In the genomic region with DNA sequence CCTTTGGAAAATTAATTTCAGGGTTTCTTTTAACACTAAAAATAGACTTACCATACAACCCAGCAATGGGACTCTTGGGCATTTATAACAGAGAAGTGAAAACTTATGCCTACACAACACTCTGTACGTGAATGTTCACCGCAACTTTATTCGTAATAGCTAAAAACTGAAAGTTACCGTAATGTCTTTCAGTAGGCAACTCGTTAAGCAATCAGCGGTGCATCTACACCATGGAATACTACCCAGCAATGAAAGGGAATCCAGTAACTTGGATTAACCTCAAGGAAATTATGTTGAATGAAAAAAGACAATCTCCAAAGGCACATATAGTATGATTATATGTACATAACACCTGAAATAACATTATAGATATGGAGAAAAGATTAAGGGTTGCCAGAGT, we compare ENCODE assay signal across 1 cellular context.
A peak's percentile ranks its signal among the peaks of the same experiment; 100 is the strongest.
TF ChIP-seq lines count a peak whose summit lies in the region.

No MANE protein-coding gene starts in this region.

TF ChIP-seq in K562, 482 proteins besides CTCF, POLR2A, EP300 and RAD21:
- TF ChIP-seq, protein P1, sequence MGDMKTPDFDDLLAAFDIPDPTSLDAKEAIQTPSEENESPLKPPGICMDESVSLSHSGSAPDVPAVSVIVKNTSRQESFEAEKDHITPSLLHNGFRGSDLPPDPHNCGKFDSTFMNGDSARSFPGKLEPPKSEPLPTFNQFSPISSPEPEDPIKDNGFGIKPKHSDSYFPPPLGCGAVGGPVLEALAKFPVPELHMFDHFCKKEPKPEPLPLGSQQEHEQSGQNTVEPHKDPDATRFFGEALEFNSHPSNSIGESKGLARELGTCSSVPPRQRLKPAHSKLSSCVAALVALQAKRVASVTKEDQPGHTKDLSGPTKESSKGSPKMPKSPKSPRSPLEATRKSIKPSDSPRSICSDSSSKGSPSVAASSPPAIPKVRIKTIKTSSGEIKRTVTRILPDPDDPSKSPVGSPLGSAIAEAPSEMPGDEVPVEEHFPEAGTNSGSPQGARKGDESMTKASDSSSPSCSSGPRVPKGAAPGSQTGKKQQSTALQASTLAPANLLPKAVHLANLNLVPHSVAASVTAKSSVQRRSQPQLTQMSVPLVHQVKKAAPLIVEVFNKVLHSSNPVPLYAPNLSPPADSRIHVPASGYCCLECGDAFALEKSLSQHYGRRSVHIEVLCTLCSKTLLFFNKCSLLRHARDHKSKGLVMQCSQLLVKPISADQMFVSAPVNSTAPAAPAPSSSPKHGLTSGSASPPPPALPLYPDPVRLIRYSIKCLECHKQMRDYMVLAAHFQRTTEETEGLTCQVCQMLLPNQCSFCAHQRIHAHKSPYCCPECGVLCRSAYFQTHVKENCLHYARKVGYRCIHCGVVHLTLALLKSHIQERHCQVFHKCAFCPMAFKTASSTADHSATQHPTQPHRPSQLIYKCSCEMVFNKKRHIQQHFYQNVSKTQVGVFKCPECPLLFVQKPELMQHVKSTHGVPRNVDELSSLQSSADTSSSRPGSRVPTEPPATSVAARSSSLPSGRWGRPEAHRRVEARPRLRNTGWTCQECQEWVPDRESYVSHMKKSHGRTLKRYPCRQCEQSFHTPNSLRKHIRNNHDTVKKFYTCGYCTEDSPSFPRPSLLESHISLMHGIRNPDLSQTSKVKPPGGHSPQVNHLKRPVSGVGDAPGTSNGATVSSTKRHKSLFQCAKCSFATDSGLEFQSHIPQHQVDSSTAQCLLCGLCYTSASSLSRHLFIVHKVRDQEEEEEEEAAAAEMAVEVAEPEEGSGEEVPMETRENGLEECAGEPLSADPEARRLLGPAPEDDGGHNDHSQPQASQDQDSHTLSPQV (IDR thresholded peaks at IDR 0.05): no peak
- no peak for TF ChIP-seq ESRRA (IDR thresholded peaks at IDR 0.05; ENCODE audit: borderline replicate concordance, low read depth)
- TF ChIP-seq DDX20 (tag; IDR thresholded peaks at IDR 0.05; ENCODE audit: low read depth): no peak
- no peak for TF ChIP-seq MEF2A (IDR thresholded peaks at IDR 0.05; ENCODE audit: control insufficient read depth, low read depth, low read length)
- no peak for TF ChIP-seq TFAM (CRISPR knock-in tag; conservative IDR thresholded peaks at IDR 0.05)
- TF ChIP-seq, protein P2, sequence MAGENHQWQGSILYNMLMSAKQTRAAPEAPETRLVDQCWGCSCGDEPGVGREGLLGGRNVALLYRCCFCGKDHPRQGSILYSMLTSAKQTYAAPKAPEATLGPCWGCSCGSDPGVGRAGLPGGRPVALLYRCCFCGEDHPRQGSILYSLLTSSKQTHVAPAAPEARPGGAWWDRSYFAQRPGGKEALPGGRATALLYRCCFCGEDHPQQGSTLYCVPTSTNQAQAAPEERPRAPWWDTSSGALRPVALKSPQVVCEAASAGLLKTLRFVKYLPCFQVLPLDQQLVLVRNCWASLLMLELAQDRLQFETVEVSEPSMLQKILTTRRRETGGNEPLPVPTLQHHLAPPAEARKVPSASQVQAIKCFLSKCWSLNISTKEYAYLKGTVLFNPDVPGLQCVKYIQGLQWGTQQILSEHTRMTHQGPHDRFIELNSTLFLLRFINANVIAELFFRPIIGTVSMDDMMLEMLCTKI (IDR thresholded peaks at IDR 0.05; ENCODE audit: partially characterized antibody): no peak
- TF ChIP-seq, protein P3, sequence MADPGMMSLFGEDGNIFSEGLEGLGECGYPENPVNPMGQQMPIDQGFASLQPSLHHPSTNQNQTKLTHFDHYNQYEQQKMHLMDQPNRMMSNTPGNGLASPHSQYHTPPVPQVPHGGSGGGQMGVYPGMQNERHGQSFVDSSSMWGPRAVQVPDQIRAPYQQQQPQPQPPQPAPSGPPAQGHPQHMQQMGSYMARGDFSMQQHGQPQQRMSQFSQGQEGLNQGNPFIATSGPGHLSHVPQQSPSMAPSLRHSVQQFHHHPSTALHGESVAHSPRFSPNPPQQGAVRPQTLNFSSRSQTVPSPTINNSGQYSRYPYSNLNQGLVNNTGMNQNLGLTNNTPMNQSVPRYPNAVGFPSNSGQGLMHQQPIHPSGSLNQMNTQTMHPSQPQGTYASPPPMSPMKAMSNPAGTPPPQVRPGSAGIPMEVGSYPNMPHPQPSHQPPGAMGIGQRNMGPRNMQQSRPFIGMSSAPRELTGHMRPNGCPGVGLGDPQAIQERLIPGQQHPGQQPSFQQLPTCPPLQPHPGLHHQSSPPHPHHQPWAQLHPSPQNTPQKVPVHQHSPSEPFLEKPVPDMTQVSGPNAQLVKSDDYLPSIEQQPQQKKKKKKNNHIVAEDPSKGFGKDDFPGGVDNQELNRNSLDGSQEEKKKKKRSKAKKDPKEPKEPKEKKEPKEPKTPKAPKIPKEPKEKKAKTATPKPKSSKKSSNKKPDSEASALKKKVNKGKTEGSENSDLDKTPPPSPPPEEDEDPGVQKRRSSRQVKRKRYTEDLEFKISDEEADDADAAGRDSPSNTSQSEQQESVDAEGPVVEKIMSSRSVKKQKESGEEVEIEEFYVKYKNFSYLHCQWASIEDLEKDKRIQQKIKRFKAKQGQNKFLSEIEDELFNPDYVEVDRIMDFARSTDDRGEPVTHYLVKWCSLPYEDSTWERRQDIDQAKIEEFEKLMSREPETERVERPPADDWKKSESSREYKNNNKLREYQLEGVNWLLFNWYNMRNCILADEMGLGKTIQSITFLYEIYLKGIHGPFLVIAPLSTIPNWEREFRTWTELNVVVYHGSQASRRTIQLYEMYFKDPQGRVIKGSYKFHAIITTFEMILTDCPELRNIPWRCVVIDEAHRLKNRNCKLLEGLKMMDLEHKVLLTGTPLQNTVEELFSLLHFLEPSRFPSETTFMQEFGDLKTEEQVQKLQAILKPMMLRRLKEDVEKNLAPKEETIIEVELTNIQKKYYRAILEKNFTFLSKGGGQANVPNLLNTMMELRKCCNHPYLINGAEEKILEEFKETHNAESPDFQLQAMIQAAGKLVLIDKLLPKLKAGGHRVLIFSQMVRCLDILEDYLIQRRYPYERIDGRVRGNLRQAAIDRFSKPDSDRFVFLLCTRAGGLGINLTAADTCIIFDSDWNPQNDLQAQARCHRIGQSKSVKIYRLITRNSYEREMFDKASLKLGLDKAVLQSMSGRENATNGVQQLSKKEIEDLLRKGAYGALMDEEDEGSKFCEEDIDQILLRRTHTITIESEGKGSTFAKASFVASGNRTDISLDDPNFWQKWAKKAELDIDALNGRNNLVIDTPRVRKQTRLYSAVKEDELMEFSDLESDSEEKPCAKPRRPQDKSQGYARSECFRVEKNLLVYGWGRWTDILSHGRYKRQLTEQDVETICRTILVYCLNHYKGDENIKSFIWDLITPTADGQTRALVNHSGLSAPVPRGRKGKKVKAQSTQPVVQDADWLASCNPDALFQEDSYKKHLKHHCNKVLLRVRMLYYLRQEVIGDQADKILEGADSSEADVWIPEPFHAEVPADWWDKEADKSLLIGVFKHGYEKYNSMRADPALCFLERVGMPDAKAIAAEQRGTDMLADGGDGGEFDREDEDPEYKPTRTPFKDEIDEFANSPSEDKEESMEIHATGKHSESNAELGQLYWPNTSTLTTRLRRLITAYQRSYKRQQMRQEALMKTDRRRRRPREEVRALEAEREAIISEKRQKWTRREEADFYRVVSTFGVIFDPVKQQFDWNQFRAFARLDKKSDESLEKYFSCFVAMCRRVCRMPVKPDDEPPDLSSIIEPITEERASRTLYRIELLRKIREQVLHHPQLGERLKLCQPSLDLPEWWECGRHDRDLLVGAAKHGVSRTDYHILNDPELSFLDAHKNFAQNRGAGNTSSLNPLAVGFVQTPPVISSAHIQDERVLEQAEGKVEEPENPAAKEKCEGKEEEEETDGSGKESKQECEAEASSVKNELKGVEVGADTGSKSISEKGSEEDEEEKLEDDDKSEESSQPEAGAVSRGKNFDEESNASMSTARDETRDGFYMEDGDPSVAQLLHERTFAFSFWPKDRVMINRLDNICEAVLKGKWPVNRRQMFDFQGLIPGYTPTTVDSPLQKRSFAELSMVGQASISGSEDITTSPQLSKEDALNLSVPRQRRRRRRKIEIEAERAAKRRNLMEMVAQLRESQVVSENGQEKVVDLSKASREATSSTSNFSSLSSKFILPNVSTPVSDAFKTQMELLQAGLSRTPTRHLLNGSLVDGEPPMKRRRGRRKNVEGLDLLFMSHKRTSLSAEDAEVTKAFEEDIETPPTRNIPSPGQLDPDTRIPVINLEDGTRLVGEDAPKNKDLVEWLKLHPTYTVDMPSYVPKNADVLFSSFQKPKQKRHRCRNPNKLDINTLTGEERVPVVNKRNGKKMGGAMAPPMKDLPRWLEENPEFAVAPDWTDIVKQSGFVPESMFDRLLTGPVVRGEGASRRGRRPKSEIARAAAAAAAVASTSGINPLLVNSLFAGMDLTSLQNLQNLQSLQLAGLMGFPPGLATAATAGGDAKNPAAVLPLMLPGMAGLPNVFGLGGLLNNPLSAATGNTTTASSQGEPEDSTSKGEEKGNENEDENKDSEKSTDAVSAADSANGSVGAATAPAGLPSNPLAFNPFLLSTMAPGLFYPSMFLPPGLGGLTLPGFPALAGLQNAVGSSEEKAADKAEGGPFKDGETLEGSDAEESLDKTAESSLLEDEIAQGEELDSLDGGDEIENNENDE (IDR thresholded peaks at IDR 0.05; ENCODE audit: low read depth, low read length): peak; percentile 89
- no peak for TF ChIP-seq BRCA1 (IDR thresholded peaks at IDR 0.05)
- no peak for TF ChIP-seq BRCA1 (CRISPR knock-in tag; IDR thresholded peaks at IDR 0.05)
- TF ChIP-seq ZNF79 (CRISPR knock-in tag; IDR thresholded peaks at IDR 0.05; ENCODE audit: low read depth): no peak
- no peak for TF ChIP-seq ZNF316 (IDR thresholded peaks at IDR 0.05)
- TF ChIP-seq SMARCB1 (IDR thresholded peaks at IDR 0.05; ENCODE audit: insufficient read length, low read depth): no peak
- TF ChIP-seq TGIF2 (CRISPR knock-in tag; IDR thresholded peaks at IDR 0.05): no peak
- TF ChIP-seq, protein P4, sequence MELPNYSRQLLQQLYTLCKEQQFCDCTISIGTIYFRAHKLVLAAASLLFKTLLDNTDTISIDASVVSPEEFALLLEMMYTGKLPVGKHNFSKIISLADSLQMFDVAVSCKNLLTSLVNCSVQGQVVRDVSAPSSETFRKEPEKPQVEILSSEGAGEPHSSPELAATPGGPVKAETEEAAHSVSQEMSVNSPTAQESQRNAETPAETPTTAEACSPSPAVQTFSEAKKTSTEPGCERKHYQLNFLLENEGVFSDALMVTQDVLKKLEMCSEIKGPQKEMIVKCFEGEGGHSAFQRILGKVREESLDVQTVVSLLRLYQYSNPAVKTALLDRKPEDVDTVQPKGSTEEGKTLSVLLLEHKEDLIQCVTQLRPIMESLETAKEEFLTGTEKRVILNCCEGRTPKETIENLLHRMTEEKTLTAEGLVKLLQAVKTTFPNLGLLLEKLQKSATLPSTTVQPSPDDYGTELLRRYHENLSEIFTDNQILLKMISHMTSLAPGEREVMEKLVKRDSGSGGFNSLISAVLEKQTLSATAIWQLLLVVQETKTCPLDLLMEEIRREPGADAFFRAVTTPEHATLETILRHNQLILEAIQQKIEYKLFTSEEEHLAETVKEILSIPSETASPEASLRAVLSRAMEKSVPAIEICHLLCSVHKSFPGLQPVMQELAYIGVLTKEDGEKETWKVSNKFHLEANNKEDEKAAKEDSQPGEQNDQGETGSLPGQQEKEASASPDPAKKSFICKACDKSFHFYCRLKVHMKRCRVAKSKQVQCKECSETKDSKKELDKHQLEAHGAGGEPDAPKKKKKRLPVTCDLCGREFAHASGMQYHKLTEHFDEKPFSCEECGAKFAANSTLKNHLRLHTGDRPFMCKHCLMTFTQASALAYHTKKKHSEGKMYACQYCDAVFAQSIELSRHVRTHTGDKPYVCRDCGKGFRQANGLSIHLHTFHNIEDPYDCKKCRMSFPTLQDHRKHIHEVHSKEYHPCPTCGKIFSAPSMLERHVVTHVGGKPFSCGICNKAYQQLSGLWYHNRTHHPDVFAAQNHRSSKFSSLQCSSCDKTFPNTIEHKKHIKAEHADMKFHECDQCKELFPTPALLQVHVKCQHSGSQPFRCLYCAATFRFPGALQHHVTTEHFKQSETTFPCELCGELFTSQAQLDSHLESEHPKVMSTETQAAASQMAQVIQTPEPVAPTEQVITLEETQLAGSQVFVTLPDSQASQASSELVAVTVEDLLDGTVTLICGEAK (IDR thresholded peaks at IDR 0.05): peak; percentile 44; the same call in 1 of the 2 replicates
- TF ChIP-seq, protein P4 (CRISPR knock-in tag; IDR thresholded peaks at IDR 0.05): no peak
- TF ChIP-seq PHB (CRISPR knock-in tag; IDR thresholded peaks at IDR 0.05): no peak
- no peak for TF ChIP-seq RBM22 (IDR thresholded peaks at IDR 0.05; ENCODE audit: low read depth, low read length, poor library complexity, severe bottlenecking)
- TF ChIP-seq, protein P5, sequence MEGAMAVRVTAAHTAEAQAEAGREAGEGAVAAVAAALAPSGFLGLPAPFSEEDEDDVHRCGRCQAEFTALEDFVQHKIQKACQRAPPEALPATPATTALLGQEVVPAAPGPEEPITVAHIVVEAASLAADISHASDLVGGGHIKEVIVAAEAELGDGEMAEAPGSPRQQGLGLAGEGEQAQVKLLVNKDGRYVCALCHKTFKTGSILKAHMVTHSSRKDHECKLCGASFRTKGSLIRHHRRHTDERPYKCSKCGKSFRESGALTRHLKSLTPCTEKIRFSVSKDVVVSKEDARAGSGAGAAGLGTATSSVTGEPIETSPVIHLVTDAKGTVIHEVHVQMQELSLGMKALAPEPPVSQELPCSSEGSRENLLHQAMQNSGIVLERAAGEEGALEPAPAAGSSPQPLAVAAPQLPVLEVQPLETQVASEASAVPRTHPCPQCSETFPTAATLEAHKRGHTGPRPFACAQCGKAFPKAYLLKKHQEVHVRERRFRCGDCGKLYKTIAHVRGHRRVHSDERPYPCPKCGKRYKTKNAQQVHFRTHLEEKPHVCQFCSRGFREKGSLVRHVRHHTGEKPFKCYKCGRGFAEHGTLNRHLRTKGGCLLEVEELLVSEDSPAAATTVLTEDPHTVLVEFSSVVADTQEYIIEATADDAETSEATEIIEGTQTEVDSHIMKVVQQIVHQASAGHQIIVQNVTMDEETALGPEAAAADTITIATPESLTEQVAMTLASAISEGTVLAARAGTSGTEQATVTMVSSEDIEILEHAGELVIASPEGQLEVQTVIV (CRISPR knock-in tag; IDR thresholded peaks at IDR 0.05; ENCODE audit: borderline replicate concordance): no peak
- TF ChIP-seq ZEB2 (IDR thresholded peaks at IDR 0.05): no peak
